ENCODE assay signal across 8 cellular contexts in the genomic region with DNA sequence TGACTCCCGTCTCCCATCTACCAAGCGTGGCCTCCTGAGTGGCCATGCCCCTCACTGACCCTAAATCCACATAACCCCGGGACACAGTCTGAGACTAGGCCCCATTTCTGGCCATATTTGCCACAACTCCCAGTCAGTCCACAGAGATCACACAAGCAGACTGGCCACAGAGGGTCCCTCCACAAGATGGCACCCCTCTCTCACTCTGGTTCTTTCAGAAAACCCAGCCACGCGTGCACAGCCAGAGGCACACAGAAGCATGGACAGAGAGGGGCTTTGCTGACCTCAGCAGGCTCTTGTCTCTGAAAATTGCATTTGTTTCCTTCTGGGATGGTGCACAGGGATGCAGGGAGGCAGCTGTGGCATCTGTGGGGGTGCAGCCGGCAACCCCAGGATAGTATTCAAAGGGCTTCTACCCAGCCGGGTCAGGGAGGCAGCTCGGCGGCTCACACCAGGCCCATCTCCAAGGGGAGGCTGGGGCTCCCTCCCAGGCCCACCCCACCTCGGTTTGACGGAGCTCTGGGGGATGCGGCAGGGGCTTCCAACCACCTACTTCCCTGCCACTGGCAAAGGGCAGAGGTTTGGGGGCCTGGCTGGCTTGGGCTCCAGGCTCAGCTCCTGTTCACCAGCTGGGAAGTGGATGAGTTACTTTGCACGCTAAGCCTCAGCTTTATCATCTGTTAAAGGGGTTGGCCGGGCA. TPM values are rescaled to one million over a fixed set of nuclear protein-coding genes. Genes with fewer than 3 reads are reported as not detected.
DNase-seq lines count a peak whose midpoint lies in the region; ATAC-seq and TF ChIP-seq lines count a peak whose summit lies in the region.

No MANE protein-coding gene starts in this region.

- H4K20me1 ChIP-seq in H9 (ENCODE audit: control insufficient read depth, insufficient read depth, insufficient read length), result no peaks in the 10 kb centered on the region

- H3K4me3 ChIP-seq in gastroesophageal sphincter, result no peak overlapping the region
- no peak overlapping the region for H3K4me3 ChIP-seq in parathyroid adenoma (ENCODE audit: low read depth, low read length)

- H3K36me3 Mint-ChIP-seq in H9 (ENCODE audit: insufficient read depth in 1 of 3, low read depth in 3 of 3), result no peaks in the 10 kb centered on the region

- no peaks in the 10 kb centered on the region for H3K79me1 ChIP-seq in H9 (ENCODE audit: insufficient read depth, low read depth, low read length, poor library complexity, severe bottlenecking)

- H2BK120ac ChIP-seq in H9 (ENCODE audit: low read depth, low read length, poor library complexity, severe bottlenecking), result no peak overlapping the region

- peak; percentile 50 for ATAC-seq in gastroesophageal sphincter
- ATAC-seq in HG03432 (IDR thresholded peaks at IDR 0.05; ENCODE audit: unreplicated experiment), result no peak

- H3K27me3 Mint-ChIP-seq in H9 (ENCODE audit: low read depth), result no peaks in the 10 kb centered on the region; the same call in none of the 2 replicates

- H3K23ac ChIP-seq in H9 (ENCODE audit: insufficient read length, low read depth, low read length), result no peak overlapping the region

- no peak overlapping the region for H3K4me2 ChIP-seq in H9 (ENCODE audit: insufficient read depth, insufficient read length, low read length)
- H3K4me2 ChIP-seq in parathyroid adenoma (ENCODE audit: low read length), result no peak overlapping the region

- H3T11ph ChIP-seq in H9 (ENCODE audit: low read length), result no peak overlapping the region

- in situ Hi-C loops in Caki2 (cut with HindIII; ENCODE audit: low pct_unique_long_range_greater_than_20kb, low sequenced_read_pairs), result no loop called here

- no peak overlapping the region for H3K4me3 Mint-ChIP-seq in H9

- DNase-seq in Caki2 (ENCODE audit: low read depth) (peak; percentile 30), H9 (peak; percentile 72), NCI-H1092 treated with DMSO at 0.1 percent for 48 hours (lab: John Stamatoyannopoulos, UW) (no peak)
- peak; percentile 15 for DNase-seq in activated CD4-positive, alpha-beta T cell treated with anti-CD3 and anti-CD28 coated beads for 1 hour
- no peak for DNase-seq in activated CD4-positive, CD25-positive, alpha-beta regulatory T cell treated with anti-CD3 and anti-CD28 coated beads, Interleukin-2, amount 50 U/mL, for 72 hours

- no peak overlapping the region for H3K56ac ChIP-seq in H9 (ENCODE audit: insufficient read length, low read depth, low read length)

- no peak overlapping the region for H2BK5ac ChIP-seq in H9 (ENCODE audit: insufficient read length, low read length)

- H2AFZ ChIP-seq in H9 (ENCODE audit: low read length) (no peak overlapping the region), parathyroid adenoma (no peak overlapping the region)

- WGBS in H9 (ENCODE audit: extremely low coverage, insufficient read length, low lambda C conversion rate), result no CpG with 5 or more reads among the region's 14 CpGs
- 42 to 47% methylated on average over 2 to 3 of the region's 14 CpGs for WGBS in gastroesophageal sphincter (ENCODE audit: low coverage in 1 of 2), 2 donors

- H3K27ac ChIP-seq in H9 (ENCODE audit: insufficient read length, low read depth, low read length) (no peak overlapping the region), gastroesophageal sphincter (no peak overlapping the region), parathyroid adenoma (no peak overlapping the region)

- H3K9ac ChIP-seq in H9 (ENCODE audit: extremely low read depth, insufficient read length, low read length), result no peak overlapping the region
- no peak overlapping the region for H3K9ac ChIP-seq in parathyroid adenoma

- no peak overlapping the region for H3K4ac ChIP-seq in H9 (ENCODE audit: low read depth, low read length)

- TF ChIP-seq EP300 in gastroesophageal sphincter (IDR thresholded peaks at IDR 0.05), result no peak

- H3K36me3 ChIP-seq in gastroesophageal sphincter (no peaks in the 10 kb centered on the region), parathyroid adenoma (ENCODE audit: control insufficient read depth, insufficient read depth, low read length) (no peaks in the 10 kb centered on the region)

- peak; percentile 73 for TF ChIP-seq CTCF in H9 (conservative IDR thresholded peaks at IDR 0.05)
- peak in 3 of 4 experiments; percentile 25 to 52 (median 29) for TF ChIP-seq CTCF in gastroesophageal sphincter (IDR thresholded peaks at IDR 0.05)
- peak; percentile 28 for TF ChIP-seq CTCF in parathyroid adenoma (IDR thresholded peaks at IDR 0.05)

- H2BK20ac ChIP-seq in H9 (ENCODE audit: low read depth, low read length, poor library complexity, severe bottlenecking), result no peak overlapping the region

- no peak overlapping the region for H2AK5ac ChIP-seq in H9 (ENCODE audit: insufficient read length, low read length)

- TF ChIP-seq POLR2A in gastroesophageal sphincter (IDR thresholded peaks at IDR 0.05), result no peak

- H3K9me3 Mint-ChIP-seq in H9, result no peaks in the 10 kb centered on the region; a peak in 1 of 5 replicates

- no peaks in the 10 kb centered on the region for H3K27me3 ChIP-seq in H9 (ENCODE audit: insufficient read depth, low read length)
- no peaks in the 10 kb centered on the region for H3K27me3 ChIP-seq in gastroesophageal sphincter
- no peaks in the 10 kb centered on the region for H3K27me3 ChIP-seq in parathyroid adenoma (ENCODE audit: control insufficient read depth, insufficient read depth, low read length)

- no peaks in the 10 kb centered on the region for H3K9me3 ChIP-seq in H9 (ENCODE audit: control insufficient read depth, low read depth, low read length)
- no peaks in the 10 kb centered on the region for H3K9me3 ChIP-seq in gastroesophageal sphincter
- no peaks in the 10 kb centered on the region for H3K9me3 ChIP-seq in parathyroid adenoma (ENCODE audit: control insufficient read depth, low read length)

- H3K4me1 ChIP-seq in H9 (ENCODE audit: insufficient read depth, low read length) (no peaks in the 10 kb centered on the region), gastroesophageal sphincter (no peaks in the 10 kb centered on the region), parathyroid adenoma (no peaks in the 10 kb centered on the region)

- H4K91ac ChIP-seq in H9 (ENCODE audit: insufficient read length, low read depth, low read length), result no peak overlapping the region

- peaks cover 2 to 4% of the 10 kb centered on the region in 2 experiments; a peak in 2 of 4 replicates for H3K4me1 Mint-ChIP-seq in H9

- no peak overlapping the region for H4K5ac ChIP-seq in H9 (ENCODE audit: insufficient read length, low read depth, low read length)

- H3K23me2 ChIP-seq in H9 (ENCODE audit: insufficient read length, low read depth, low read length, poor library complexity, severe bottlenecking), result no peaks in the 10 kb centered on the region

- no peak overlapping the region; the same call in 1 of the 2 replicates for H2BK15ac ChIP-seq in H9 (ENCODE audit: low read depth, low read length)

- H3K79me2 ChIP-seq in H9 (ENCODE audit: insufficient read depth, low read length) (no peaks in the 10 kb centered on the region), parathyroid adenoma (no peaks in the 10 kb centered on the region)

- no peak overlapping the region for H3K14ac ChIP-seq in H9 (ENCODE audit: insufficient read depth, low read length)

- no peak overlapping the region for H3K18ac ChIP-seq in H9 (ENCODE audit: insufficient read length, low read depth, low read length)

- no peak overlapping the region for H4K8ac ChIP-seq in H9 (replicated peaks; ENCODE audit: insufficient read length, low read depth, low read length)

- no peak overlapping the region for H2BK12ac ChIP-seq in H9 (ENCODE audit: insufficient read length, low read depth, low read length)

- H3K27ac Mint-ChIP-seq in H9, result peak overlapping the region in 2 of 3 experiments; percentile 42 to 43; a peak in 2 of 7 replicates

RNA-seq across cellular contexts. Expression of gene DOC2B, which starts 16.8 kb away (rescaled TPM):
- 1.7 and 1.8 TPM in 2 replicates for total RNA-seq in Caki2 (2014; rRNA removed; shearing (Covaris generic); ENCODE audit: low replicate concordance)
- 1.9 and 2.1 TPM in 2 replicates for total RNA-seq in H9 (2021)
- 10 to 100 TPM in 3 of 4 donors, 1 to 10 TPM in 1; 4.4 to 11.5 (median 10.6) TPM for total RNA-seq in gastroesophageal sphincter

RNA-seq across cellular contexts. Expression of gene SCGB1C2, which starts 27.3 kb away (rescaled TPM):
- not detected in 2 replicates for total RNA-seq in Caki2 (2014; rRNA removed; shearing (Covaris generic); ENCODE audit: low replicate concordance)
- total RNA-seq in H9 (2021), result not detected in 2 replicates
- total RNA-seq in gastroesophageal sphincter, result not detected

Comparison
In these comparisons a context has a peak if more than half of its experiments do, and no peak if none do; other contexts are left out.
1. DNase-seq: peak in Caki2 (single experiment), H9 (single experiment) and activated CD4-positive, alpha-beta T cell treated with anti-CD3 and anti-CD28 coated beads for 1 hour (single experiment); none in activated CD4-positive, CD25-positive, alpha-beta regulatory T cell treated with anti-CD3 and anti-CD28 coated beads, Interleukin-2, amount 50 U/mL, for 72 hours (single experiment) and NCI-H1092 treated with DMSO at 0.1 percent for 48 hours (single experiment).
2. Peak in every context shown above with its lines, with median percentiles within 50 percentile points of each other: CTCF ChIP-seq.